ENCODE assay signal across 8 cellular contexts in genomic region chr1:109395602-109396512, GRCh38. TPM values are rescaled to one million over a fixed set of nuclear protein-coding genes. Genes with fewer than 3 reads are reported as not detected.
A peak's percentile ranks its signal among the peaks of the same experiment; 100 is the strongest.
DNase-seq lines count a peak whose midpoint lies in the region; ATAC-seq, FAIRE-seq and TF ChIP-seq lines count a peak whose summit lies in the region.

No MANE protein-coding gene starts in this region.

- no peak overlapping the region for H3K4ac ChIP-seq in mesenchymal stem cell (ENCODE audit: low read depth in 1 of 2, low read length in 2 of 2)

- peaks cover 2% of the 10 kb centered on the region for H3K79me1 ChIP-seq in mesenchymal stem cell (replicated peaks; ENCODE audit: low read length, poor library complexity, severe bottlenecking)

- H3K4me2 ChIP-seq in K562 (ENCODE audit: insufficient read depth, low read length), result peak overlapping the region; percentile 87
- H3K4me2 ChIP-seq in mesenchymal stem cell (ENCODE audit: low read length, poor library complexity, severe bottlenecking), result peak overlapping the region; percentile 87

- no peak overlapping the region for H3K23ac ChIP-seq in mesenchymal stem cell (ENCODE audit: low read length in 2 of 2)

- H2AK5ac ChIP-seq in mesenchymal stem cell (ENCODE audit: low read length, severe bottlenecking), result no peak overlapping the region

- no peak overlapping the region for H2BK5ac ChIP-seq in mesenchymal stem cell (ENCODE audit: low read depth, low read length, poor library complexity, severe bottlenecking)

- H3K9ac ChIP-seq in K562 (ENCODE audit: insufficient read depth in 1 of 2, low read depth in 2 of 2, low read length in 2 of 2) (peak overlapping the region; percentile 56 to 66; a peak in 3 of 4 replicates), mesenchymal stem cell (ENCODE audit: low read length) (no peak overlapping the region)

- TF ChIP-seq POLR2A in heart left ventricle (IDR thresholded peaks at IDR 0.05), result no peak
- no peak for TF ChIP-seq POLR2A in K562 (conservative IDR thresholded peaks at IDR 0.05)

- intact Hi-C loops in heart left ventricle (cut with DNase I), result loop anchor here in 9 of 10 donors (2.0 to 10.0 kb wide), 6 partner anchors 33 to 134 kb away; no protein-coding TSS in a partner anchor
- intact Hi-C loops in Right ventricle myocardium inferior (cut with DNase I), result loop anchor here (5.0 kb wide), 1 partner anchor 44 kb away; no protein-coding TSS in a partner anchor
- intact Hi-C loops in K562 (cut with micrococcal nuclease), result loop anchor here (5.0 kb wide), 1 partner anchor 34 kb away; no protein-coding TSS in a partner anchor

- no peaks in the 10 kb centered on the region for H3K9me1 ChIP-seq in K562 (ENCODE audit: control insufficient read depth, insufficient read depth, low read length)

- H3K36me3 ChIP-seq in heart left ventricle (peaks cover 0 to 10% (median 0%) of the 10 kb centered on the region in 9 donors), K562 (ENCODE audit: control insufficient read depth, insufficient read depth, low read length) (peaks cover 22% of the 10 kb centered on the region), mesenchymal stem cell (ENCODE audit: control insufficient read depth in 1 of 2, insufficient read depth in 2 of 2, low read depth in 1 of 2, low read length in 2 of 2) (peaks cover 0 to 11% of the 10 kb centered on the region in 2 experiments), urinary bladder (ENCODE audit: insufficient read depth) (no peaks in the 10 kb centered on the region)

- no peaks in the 10 kb centered on the region for H3K27me3 ChIP-seq in heart left ventricle
- H3K27me3 ChIP-seq in K562 (ENCODE audit: control insufficient read depth in 2 of 2, insufficient read depth in 2 of 2, low read length in 2 of 2), result no peaks in the 10 kb centered on the region
- no peaks in the 10 kb centered on the region for H3K27me3 ChIP-seq in mesenchymal stem cell (ENCODE audit: control insufficient read depth in 1 of 2, insufficient read depth in 1 of 2, low read length in 2 of 2)

- no peak for TF ChIP-seq EP300 in K562 (IDR thresholded peaks at IDR 0.05; ENCODE audit: low read length)

- H3K27ac ChIP-seq in heart left ventricle (peak overlapping the region; percentile 41 to 95 (median 88)), K562 (ENCODE audit: extremely low read depth, low read depth, low read length) (peak overlapping the region; percentile 92; the same call in 2 of the 3 replicates), mesenchymal stem cell (ENCODE audit: low read length, poor library complexity, severe bottlenecking) (peak overlapping the region; percentile 73), urinary bladder (ENCODE audit: low read depth) (no peak overlapping the region)

- BruUV-seq in K562 (replicated peaks; lab: Mats Ljungman, UMichigan), result no TSS peak

- H4K8ac ChIP-seq in mesenchymal stem cell (ENCODE audit: low read length), result no peak overlapping the region

- H3K18ac ChIP-seq in mesenchymal stem cell (ENCODE audit: low read depth in 1 of 2, low read length in 2 of 2), result peak overlapping the region in 1 of 2 experiments; percentile 4

- 0 out of 4 replicates have a peak, but pooled peaks of 1 of the 2 experiments have one; percentile 1 for TF ChIP-seq RAD21 in K562 (CRISPR knock-in tag; conservative IDR thresholded peaks at IDR 0.05 in 1 of 2, IDR thresholded peaks at IDR 0.05 in 1 of 2)

- ATAC-seq in heart left ventricle, result no peak
- no peak for ATAC-seq in Right ventricle myocardium inferior
- no peak for ATAC-seq in K562

- 49 to 55% (median 52%) methylated on average over 5 of the region's 5 CpGs for WGBS in heart left ventricle, 4 donors
- whole genome bisulfite sequencing in K562 (ENCODE audit: insufficient coverage, low coverage, missing lambda C conversion rate), result 16% methylated on average over 5 of the region's 5 CpGs
- 47% methylated on average over 5 of the region's 5 CpGs for WGBS in mesenchymal stem cell
- 63% methylated on average over 5 of the region's 5 CpGs for WGBS in urinary bladder

- DNase-seq in heart left ventricle (no peak), Right ventricle myocardium inferior (ENCODE audit: missing footprints) (no peak), K562 (ENCODE audit: extremely low read depth in 1 of 4, low spot score in 3 of 4) (peak in 1 of 4 experiments; percentile 37), mesenchymal stem cell (peak; percentile 50), retina (no peak), NCI-H510A treated with DMSO at 0.1 percent for 48 hours (lab: John Stamatoyannopoulos, UW) (no peak)
- DNase-seq in activated CD4-positive, alpha-beta T cell treated with anti-CD3 and anti-CD28 coated beads for 4 hours, result no peak

- no peak for FAIRE-seq in K562 (lab: Jason Lieb, UNC)

- CTCF ChIA-PET in K562 (lab: Yijun Ruan, JAX; ENCODE audit: low intra/inter-chr PET ratio), result interaction anchor here (0.7 kb wide), 1 partner anchor 133 kb away, joined by 3 read pairs; no protein-coding TSS in a partner anchor

- peak overlapping the region in 1 of 2 experiments; percentile 39 for H2BK12ac ChIP-seq in mesenchymal stem cell (ENCODE audit: low read length in 2 of 2)

- H2AFZ ChIP-seq in K562 (ENCODE audit: low read depth, low read length) (no peak overlapping the region), mesenchymal stem cell (ENCODE audit: low read depth, low read length) (no peak overlapping the region)

- H3K9me3 ChIP-seq in heart left ventricle (no peaks in the 10 kb centered on the region), K562 (replicated peaks; ENCODE audit: control insufficient read depth, insufficient read depth, low read depth, low read length) (no peaks in the 10 kb centered on the region), mesenchymal stem cell (ENCODE audit: control insufficient read depth, low read length) (no peaks in the 10 kb centered on the region)

- H3K14ac ChIP-seq in mesenchymal stem cell (ENCODE audit: low read length in 2 of 2), result no peak overlapping the region

- H3K4me3 ChIP-seq in heart left ventricle, result peak overlapping the region in 11 of 12 donors; percentile 47 to 78 (median 68)
- H3K4me3 ChIP-seq in K562, result peak overlapping the region; percentile 55
- no peak overlapping the region for H3K4me3 ChIP-seq in mesenchymal stem cell (ENCODE audit: insufficient read depth in 1 of 2, low read depth in 1 of 2, low read length in 2 of 2)
- H3K4me3 ChIP-seq in urinary bladder (ENCODE audit: low read depth, low read length), result peak overlapping the region; percentile 90

- peaks cover 15 to 72% (median 58%) of the 10 kb centered on the region in 12 donors for H3K4me1 ChIP-seq in heart left ventricle
- H3K4me1 ChIP-seq in K562 (replicated peaks in 1 of 2; ENCODE audit: control insufficient read depth in 2 of 2, insufficient read depth in 2 of 2, low read length in 2 of 2), result peaks cover 31 to 53% of the 10 kb centered on the region in 2 experiments
- H3K4me1 ChIP-seq in mesenchymal stem cell (ENCODE audit: control insufficient read depth, insufficient read depth, low read depth, low read length), result peaks cover 9% of the 10 kb centered on the region
- no peaks in the 10 kb centered on the region for H3K4me1 ChIP-seq in urinary bladder (ENCODE audit: insufficient read depth)

- no peak overlapping the region for H2BK120ac ChIP-seq in mesenchymal stem cell (ENCODE audit: low read depth, low read length)

- H4K20me1 ChIP-seq in K562 (replicated peaks; ENCODE audit: control insufficient read depth, insufficient read depth, low read length), result no peaks in the 10 kb centered on the region

- in situ Hi-C loops in K562 (cut with MboI), result no loop called here

- POLR2A ChIA-PET in K562 (lab: Yijun Ruan, JAX), result interaction anchor here (0.7 to 3.4 kb wide), 7 partner anchors 12 to 481 kb away, joined by 3 to 16 read pairs (median 3); partner anchors contain the start of genes PSRC1 and SARS1

- H3K79me2 ChIP-seq in K562 (ENCODE audit: control insufficient read depth, insufficient read depth, low read length), result peaks cover 68% of the 10 kb centered on the region

- no peak overlapping the region for H2BK15ac ChIP-seq in mesenchymal stem cell (ENCODE audit: low read depth, poor library complexity, severe bottlenecking)

- TF ChIP-seq CTCF in heart left ventricle (IDR thresholded peaks at IDR 0.05), result no peak
- no peak for TF ChIP-seq CTCF in K562 (IDR thresholded peaks at IDR 0.05 in 2 of 3, conservative IDR thresholded peaks at IDR 0.05 in 1 of 3; ENCODE audit: insufficient read depth in 2 of 3, low read depth in 1 of 3, low read length in 3 of 3)

- no peak overlapping the region for H4K91ac ChIP-seq in mesenchymal stem cell (ENCODE audit: low read length)

RNA-seq across cellular contexts. Expression of gene SORT1, which starts 1.9 kb away (rescaled TPM):
- total RNA-seq in heart left ventricle, result 100 to 1,000 TPM in 7 of 9 donors, 10 to 100 TPM in 2; 75.5 to 346 (median 165) TPM
- 100 to 1,000 TPM in 1 of 2 donors, 10 to 100 TPM in 1; 36.9 to 133 TPM for polyA plus RNA-seq in heart left ventricle
- total RNA-seq in Right ventricle myocardium inferior, result 121 TPM
- total RNA-seq in K562 (2011; cell fraction: chromatin; rRNA removed; ENCODE audit: low replicate concordance), result 326 and 417 TPM in 2 replicates
- total RNA-seq in K562 (2011; cell fraction: nucleolus; rRNA removed), result 241 and 283 TPM in 2 replicates
- total RNA-seq in K562 (2011; cell fraction: nucleoplasm; rRNA removed), result 391 and 568 TPM in 2 replicates
- total RNA-seq in K562 (2014; rRNA removed), result 35.5 and 41.4 TPM in 2 replicates
- total RNA-seq in K562 (2014; rRNA removed; fragmentation: Illumina TruSeq; extraction: Trizol), result 91.0 and 110 TPM in 2 replicates
- 88.2 and 96.9 TPM in 2 replicates for total RNA-seq in K562 (2015; rRNA removed; fragmentation: Illumina TruSeq; extraction: Trizol)
- total RNA-seq in K562 (2021), result 110 and 112 TPM in 2 replicates
- 78.2 and 92.1 TPM in 2 replicates for polyA plus RNA-seq in K562 (2011; rRNA removed)
- 40.5 and 54.0 TPM in 2 replicates for polyA plus RNA-seq in K562 (2011; cell fraction: cytosol; rRNA removed)
- polyA plus RNA-seq in K562 (2011; cell fraction: nucleus; rRNA removed), result 57.9 and 62.0 TPM in 2 replicates
- polyA plus RNA-seq in K562 (2012), result 50.8 and 57.3 TPM in 2 replicates
- 65.0 and 68.2 TPM in 2 replicates for polyA plus RNA-seq in K562 (2014; fragmentation: Illumina TruSeq; extraction: Trizol)
- polyA plus RNA-seq in K562 (2014; fragmentation: Nextera tagmentation; extraction: Ambion mirVana), result 10 to 100 TPM; 27.4 to 33.3 TPM
- 41.4 and 43.4 TPM in 2 replicates for polyA plus RNA-seq in K562 (2014; rRNA removed)
- 227 and 260 TPM in 2 replicates for polyA minus RNA-seq in K562 (2011; rRNA and poly(A)+ RNA removed)
- polyA minus RNA-seq in K562 (2011; cell fraction: cytosol; rRNA and poly(A)+ RNA removed), result 87.5 and 90.6 TPM in 2 replicates
- polyA minus RNA-seq in K562 (2011; cell fraction: nucleus; rRNA and poly(A)+ RNA removed), result 98.4 and 138 TPM in 2 replicates
- 42.3 TPM for polyA plus RNA-seq in mesenchymal stem cell (2013, experiment 1 of 2)
- 43.1 TPM for polyA plus RNA-seq in mesenchymal stem cell (2013, experiment 2 of 2)
- total RNA-seq in urinary bladder, result 26.5 TPM
- 30.6 TPM for polyA plus RNA-seq in urinary bladder

RNA-seq across cellular contexts. Expression of gene PSMA5, which starts 30.4 kb away (rescaled TPM):
- total RNA-seq in heart left ventricle (10 to 100 TPM; 24.3 to 74.9 (median 61.0) TPM), Right ventricle myocardium inferior (62.4 TPM), K562 (2014; rRNA removed) (77.1 and 82.6 TPM in 2 replicates), K562 (2014; rRNA removed; fragmentation: Illumina TruSeq; extraction: Trizol) (309 and 348 TPM in 2 replicates), K562 (2015; rRNA removed; fragmentation: Illumina TruSeq; extraction: Trizol) (155 and 190 TPM in 2 replicates), K562 (2021) (287 and 302 TPM in 2 replicates), urinary bladder (35.5 TPM)
- polyA plus RNA-seq in heart left ventricle (10 to 100 TPM; 31.5 to 94.7 TPM), K562 (2011; rRNA removed) (299 and 397 TPM in 2 replicates), K562 (2014; fragmentation: Illumina TruSeq; extraction: Trizol) (246 and 256 TPM in 2 replicates), K562 (2014; fragmentation: Nextera tagmentation; extraction: Ambion mirVana) (100 to 1,000 TPM; 451 to 542 TPM), K562 (2014; rRNA removed) (225 and 273 TPM in 2 replicates), urinary bladder (53.5 TPM)
- 131 and 146 TPM in 2 replicates for total RNA-seq in K562 (2011; cell fraction: chromatin; rRNA removed; ENCODE audit: low replicate concordance)
- 74.6 and 80.0 TPM in 2 replicates for total RNA-seq in K562 (2011; cell fraction: nucleolus; rRNA removed)
- total RNA-seq in K562 (2011; cell fraction: nucleoplasm; rRNA removed), result 126 and 145 TPM in 2 replicates
- 168 and 244 TPM in 2 replicates for polyA plus RNA-seq in K562 (2011; cell fraction: cytosol; rRNA removed)
- polyA plus RNA-seq in K562 (2011; cell fraction: nucleus; rRNA removed), result 74.2 and 128 TPM in 2 replicates
- 169 and 249 TPM in 2 replicates for polyA plus RNA-seq in K562 (2012)
- 238 and 288 TPM in 2 replicates for polyA minus RNA-seq in K562 (2011; rRNA and poly(A)+ RNA removed)
- 104 and 136 TPM in 2 replicates for polyA minus RNA-seq in K562 (2011; cell fraction: cytosol; rRNA and poly(A)+ RNA removed)
- 40.0 and 62.9 TPM in 2 replicates for polyA minus RNA-seq in K562 (2011; cell fraction: nucleus; rRNA and poly(A)+ RNA removed)
- 80.5 TPM for polyA plus RNA-seq in mesenchymal stem cell (2013, experiment 1 of 2)
- 87.1 TPM for polyA plus RNA-seq in mesenchymal stem cell (2013, experiment 2 of 2)

Comparison
In these comparisons a context has a peak if more than half of its experiments do, and no peak if none do; other contexts are left out.
1. H3K4me3 ChIP-seq: peak in heart left ventricle (11 of 12), K562 (single experiment) and urinary bladder (single experiment); none in mesenchymal stem cell (0 of 2).